In the genomic region with DNA sequence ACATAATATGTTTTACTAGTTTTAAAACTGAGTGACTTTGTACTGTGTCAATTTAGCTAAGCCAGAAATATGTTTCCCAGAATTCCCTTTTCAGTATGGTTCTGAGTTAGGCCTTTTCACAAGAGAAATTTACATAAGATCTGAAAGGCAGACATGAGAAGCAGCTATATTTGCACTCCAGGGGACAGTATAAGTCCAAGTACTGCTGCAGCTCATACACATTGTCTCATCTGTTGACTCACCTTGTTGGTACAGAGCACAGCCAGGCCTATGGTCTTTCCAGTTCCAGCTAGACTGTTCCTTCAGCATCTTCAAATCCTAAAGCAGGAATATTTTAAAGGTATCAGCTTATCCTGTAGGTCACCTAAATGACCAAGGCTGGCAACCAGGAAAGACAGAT, we compare ENCODE assay signal across 12 cellular contexts. TPM values are rescaled to one million over a fixed set of nuclear protein-coding genes. Genes with fewer than 3 reads are reported as not detected.
DNase-seq lines count a peak whose midpoint lies in the region; TF ChIP-seq lines count a peak whose summit lies in the region.
"Had no signal": no experiment of that assay in that cellular context is flagged by ENCODE, and none has a peak within 500 bp of the region (broad histone marks: within the 10 kb centered on the region; RNA-seq: fewer than 3 reads in every experiment).

No MANE protein-coding gene starts in this region.

- peak; percentile 70 to 99 for TF ChIP-seq CTCF in mammary epithelial cell (conservative IDR thresholded peaks at IDR 0.05 in 1 of 2, IDR thresholded peaks at IDR 0.05 in 1 of 2; ENCODE audit: extremely low read depth in 1 of 2, insufficient read depth in 1 of 2, low read depth in 1 of 2, low read length in 2 of 2)
- TF ChIP-seq CTCF in prostate gland (IDR thresholded peaks at IDR 0.05), result peak in 3 of 4 experiments; percentile 29 to 51 (median 41)

- DNase-seq in GM03348 (ENCODE audit: low spot score) (peak; percentile 40), MG63 (peak; percentile 6), mammary epithelial cell (peak; percentile 68), prostate gland (ENCODE audit: low spot score) (peak; percentile 10), islet precursor cell (no peak), superior temporal gyrus (ENCODE audit: extremely low spot score) (no peak), NCI-H1694 treated with DMSO at 0.1 percent for 48 hours (lab: John Stamatoyannopoulos, UW) (no peak)
- DNase-seq: activated CD4-positive, alpha-beta T cell treated with anti-CD3 and anti-CD28 coated beads, Interleukin-2, amount 10 ng/mL, durations not matched to agents 24 days and 14 days; EL; hippocampal formation had no signal

- no peaks in the 10 kb centered on the region for H3K79me2 ChIP-seq in mammary epithelial cell (ENCODE audit: insufficient read depth, low read length)

- no TSS peak for BruUV-seq in mammary epithelial cell (replicated peaks; lab: Mats Ljungman, UMichigan)

- H2AFZ ChIP-seq in mammary epithelial cell (ENCODE audit: low read depth, low read length), result no peak overlapping the region

- H3K4me1 ChIP-seq in mammary epithelial cell (ENCODE audit: insufficient read depth, low read length) (no peaks in the 10 kb centered on the region), prostate gland (replicated peaks) (no peaks in the 10 kb centered on the region)
- H3K4me1 ChIP-seq: SJCRH30 had no signal

- CTCF ChIA-PET in mammary epithelial cell (lab: Charles Lee; ENCODE audit: low non-redundant PET), result interaction anchor here (0.6 to 1.1 kb wide), 5 partner anchors 10 to 270 kb away, joined by 3 to 7 read pairs (median 3); a partner anchor contains a TSS

- no peak overlapping the region for H3K9ac ChIP-seq in mammary epithelial cell (ENCODE audit: insufficient read depth, low read length)

- no peaks in the 10 kb centered on the region for H3K27me3 ChIP-seq in MG63
- no peaks in the 10 kb centered on the region for H3K27me3 ChIP-seq in mammary epithelial cell (ENCODE audit: insufficient read depth, low read length)
- H3K27me3 ChIP-seq in prostate gland (replicated peaks; ENCODE audit: insufficient read depth), result no peaks in the 10 kb centered on the region
- H3K27me3 ChIP-seq: SJCRH30 had no signal

- H3K36me3 ChIP-seq in MG63, result no peaks in the 10 kb centered on the region
- H3K36me3 ChIP-seq in mammary epithelial cell (ENCODE audit: insufficient read depth, low read length), result no peaks in the 10 kb centered on the region
- H3K36me3 ChIP-seq in prostate gland, result no peaks in the 10 kb centered on the region
- H3K36me3 ChIP-seq: SJCRH30 had no signal

- in situ Hi-C loops in mammary epithelial cell (cut with MboI; ENCODE audit: low sequenced_read_pairs in 2 of 2), result loop anchor here (5.0 to 25.0 kb wide), 2 partner anchors 178 to 268 kb away; no protein-coding TSS in a partner anchor

- intact Hi-C loops in mammary epithelial cell (cut with micrococcal nuclease) (loop anchor here (1.0 kb wide), 4 partner anchors 130 to 320 kb away; no protein-coding TSS in a partner anchor), prostate gland (cut with DNase I) (no loop called here)

- no peak for TF ChIP-seq POLR2A in prostate gland (IDR thresholded peaks at IDR 0.05)

- H3K27ac ChIP-seq in mammary epithelial cell (ENCODE audit: insufficient read depth, low read depth, low read length) (no peak overlapping the region), prostate gland (no peak overlapping the region)
- H3K27ac ChIP-seq: coronary artery, SJCRH30 had no signal

- H3K4me2 ChIP-seq in mammary epithelial cell (ENCODE audit: insufficient read depth, low read depth, low read length), result no peak overlapping the region

- H4K20me1 ChIP-seq in mammary epithelial cell (ENCODE audit: insufficient read depth, low read length), result no peaks in the 10 kb centered on the region

- H3K4me3 ChIP-seq in MG63 (no peak overlapping the region), mammary epithelial cell (replicated peaks in 1 of 3; ENCODE audit: insufficient read depth in 1 of 3, low read depth in 2 of 3, low read length in 3 of 3) (no peak overlapping the region), prostate gland (no peak overlapping the region)
- H3K4me3 ChIP-seq: coronary artery, SJCRH30 had no signal

- no peaks in the 10 kb centered on the region for H3K9me3 ChIP-seq in MG63
- no peaks in the 10 kb centered on the region for H3K9me3 ChIP-seq in mammary epithelial cell (replicated peaks; ENCODE audit: insufficient read depth, low read length)
- no peaks in the 10 kb centered on the region for H3K9me3 ChIP-seq in prostate gland
- H3K9me3 ChIP-seq: SJCRH30 had no signal

- dilution Hi-C loops in mammary epithelial cell (cut with HindIII; ENCODE audit: low sequenced_read_pairs), result no loop called here

RNA-seq across cellular contexts. Expression of a gene that starts 53.5 kb away (rescaled TPM):
- total RNA-seq in MG63 (2014; rRNA removed; shearing (Covaris generic); ENCODE audit: low replicate concordance), result not detected in 2 replicates
- under 1 TPM in 1 of 2 donors, not detected in 1; under 0.01 TPM for total RNA-seq in mammary epithelial cell
- polyA plus RNA-seq in mammary epithelial cell, result not detected
- polyA minus RNA-seq in mammary epithelial cell, result not detected
- total RNA-seq in prostate gland, result under 1 TPM; 0.46 to 0.80 TPM
- total RNA-seq: activated CD4-positive, alpha-beta T cell treated with anti-CD3 and anti-CD28 coated beads, Interleukin-2, amount 10 ng/mL, durations not matched to agents 24 days and 14 days had no signal

Comparison
In these comparisons a context has a peak if more than half of its experiments do, and no peak if none do; other contexts are left out.
1. DNase-seq: peak in GM03348 (single experiment), MG63 (single experiment), mammary epithelial cell (single experiment) and prostate gland (single experiment); none in islet precursor cell (single experiment), superior temporal gyrus (single experiment) and NCI-H1694 treated with DMSO at 0.1 percent for 48 hours (single experiment).